In the genomic region with DNA sequence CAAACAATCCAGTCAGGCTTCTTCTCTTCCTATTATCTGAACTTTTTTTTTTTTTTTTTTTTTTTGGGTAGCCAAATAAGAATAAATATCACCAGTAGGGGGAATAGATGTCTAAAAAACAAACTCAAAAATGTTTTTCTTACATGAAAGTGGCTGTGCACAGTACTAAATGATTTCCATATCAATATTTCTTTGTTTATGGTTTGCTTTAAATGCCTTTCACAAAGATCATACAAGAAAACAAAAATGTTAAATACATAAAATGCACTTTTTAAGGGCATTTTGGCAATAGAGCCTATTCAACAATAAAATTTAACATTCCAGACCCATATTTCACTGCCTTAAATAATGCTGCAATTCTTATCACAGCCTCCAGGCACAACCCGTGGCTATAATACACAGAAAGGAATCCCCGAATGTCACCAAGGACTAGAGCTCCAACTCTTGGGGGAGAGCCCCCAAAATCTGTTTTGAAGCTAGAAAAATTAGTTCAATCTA, we compare ENCODE assay signal across 10 cellular contexts.
DNase-seq lines count a peak whose midpoint lies in the region; ATAC-seq and TF ChIP-seq lines count a peak whose summit lies in the region.
"Had no signal": no experiment of that assay in that cellular context is flagged by ENCODE, and none has a peak within 500 bp of the region (broad histone marks: within the 10 kb centered on the region; RNA-seq: fewer than 3 reads in every experiment).

No MANE protein-coding gene starts in this region.

- no peak for TF ChIP-seq CTCF in activated CD8-positive, alpha-beta T cell treated with anti-CD3 and anti-CD28 coated beads for 36 hours (IDR thresholded peaks at IDR 0.05)
- TF ChIP-seq CTCF in OCI-LY7 (conservative IDR thresholded peaks at IDR 0.05; ENCODE audit: low read length) = 0 out of 2 replicates have a peak, but pooled peaks have one; percentile 55
- peak; percentile 44 to 53 for TF ChIP-seq CTCF in fibroblast of lung (conservative IDR thresholded peaks at IDR 0.05 in 1 of 2, IDR thresholded peaks at IDR 0.05 in 1 of 2; ENCODE audit: low read depth in 1 of 2, low read length in 2 of 2)
- TF ChIP-seq CTCF in upper lobe of right lung (IDR thresholded peaks at IDR 0.05) = peak; percentile 27

- H3K4me2 ChIP-seq in OCI-LY7 (ENCODE audit: low read length) (no peak overlapping the region), fibroblast of lung (ENCODE audit: extremely low read depth, insufficient read depth, low read length) (no peak overlapping the region)

- H3K27me3 ChIP-seq in fibroblast of lung (ENCODE audit: control insufficient read depth, insufficient read depth, low read length) = peaks cover 11% of the 10 kb centered on the region
- H3K27me3 ChIP-seq in upper lobe of right lung = no peaks in the 10 kb centered on the region
- H3K27me3 ChIP-seq: right lobe of liver had no signal

- CTCF ChIA-PET in activated CD8-positive, alpha-beta T cell treated with anti-CD3 and anti-CD28 coated beads for 36 hours (lab: Charles Lee) = no interaction called here
- CTCF ChIA-PET in activated CD8-positive, alpha-beta T cell treated with anti-CD3 and anti-CD28 coated beads, Interleukin-2, amount 10 ng/mL, durations not matched to agents 7 days and 5 days (lab: Charles Lee) = no interaction called here
- CTCF ChIA-PET in OCI-LY7 (lab: Charles Lee; ENCODE audit: unreplicated experiment) = no interaction called here

- H3K4me3 Mint-ChIP-seq in activated CD8-positive, alpha-beta T cell treated with anti-CD3 and anti-CD28 coated beads for 36 hours = no peak overlapping the region
- H3K4me3 Mint-ChIP-seq in activated CD8-positive, alpha-beta T cell treated with anti-CD3 and anti-CD28 coated beads, Interleukin-2, amount 10 ng/mL, durations not matched to agents 7 days and 5 days = no peak overlapping the region
- H3K4me3 Mint-ChIP-seq: stimulated activated naive CD8-positive, alpha-beta T cell treated with anti-CD3 and anti-CD28 coated beads, Interleukin-15, Interleukin-2, amounts not matched to agents 100 ng/mL and 50 ng/mL, for 24 hours had no signal

- no peaks in the 10 kb centered on the region for H3K36me3 Mint-ChIP-seq in activated CD8-positive, alpha-beta T cell treated with anti-CD3 and anti-CD28 coated beads for 36 hours (ENCODE audit: low read depth)
- no peaks in the 10 kb centered on the region for H3K36me3 Mint-ChIP-seq in activated CD8-positive, alpha-beta T cell treated with anti-CD3 and anti-CD28 coated beads, Interleukin-2, amount 10 ng/mL, durations not matched to agents 7 days and 5 days (ENCODE audit: low read depth)

- peaks cover 7% of the 10 kb centered on the region for H3K27me3 Mint-ChIP-seq in activated CD8-positive, alpha-beta T cell treated with anti-CD3 and anti-CD28 coated beads for 36 hours
- H3K27me3 Mint-ChIP-seq in activated CD8-positive, alpha-beta T cell treated with anti-CD3 and anti-CD28 coated beads, Interleukin-2, amount 10 ng/mL, durations not matched to agents 7 days and 5 days (ENCODE audit: low read depth) = peaks cover 11% of the 10 kb centered on the region
- H3K27me3 Mint-ChIP-seq: stimulated activated naive CD8-positive, alpha-beta T cell treated with anti-CD3 and anti-CD28 coated beads, Interleukin-15, Interleukin-2, amounts not matched to agents 100 ng/mL and 50 ng/mL, for 24 hours had no signal

- H3K79me2 ChIP-seq in OCI-LY7 (ENCODE audit: insufficient read depth, low read depth, low read length) (no peaks in the 10 kb centered on the region), fibroblast of lung (ENCODE audit: control insufficient read depth, insufficient read depth, low read length) (no peaks in the 10 kb centered on the region)

- H3K36me3 ChIP-seq in OCI-LY7 (ENCODE audit: insufficient read depth, low read length) (no peaks in the 10 kb centered on the region), fibroblast of lung (ENCODE audit: control insufficient read depth, insufficient read depth, low read length) (no peaks in the 10 kb centered on the region), upper lobe of right lung (no peaks in the 10 kb centered on the region)
- H3K36me3 ChIP-seq: right lobe of liver had no signal

- H2AFZ ChIP-seq in OCI-LY7 (ENCODE audit: low read length) (no peak overlapping the region), fibroblast of lung (ENCODE audit: low read length) (no peak overlapping the region)

- intact Hi-C loops in activated CD8-positive, alpha-beta T cell treated with anti-CD3 and anti-CD28 coated beads for 36 hours (cut with micrococcal nuclease) = no loop called here
- intact Hi-C loops in OCI-LY7 (cut with micrococcal nuclease; ENCODE audit: unreplicated experiment) = no loop called here
- intact Hi-C loops in upper lobe of right lung (cut with DNase I) = no loop called here
- intact Hi-C loops in posterior cingulate gyrus (cut with DNase I) = loop anchor here (1.0 to 10.0 kb wide), 3 partner anchors 141 to 408 kb away; no protein-coding TSS in a partner anchor

- no peaks in the 10 kb centered on the region for H3K9me3 Mint-ChIP-seq in activated CD8-positive, alpha-beta T cell treated with anti-CD3 and anti-CD28 coated beads for 36 hours
- H3K9me3 Mint-ChIP-seq in activated CD8-positive, alpha-beta T cell treated with anti-CD3 and anti-CD28 coated beads, Interleukin-2, amount 10 ng/mL, durations not matched to agents 7 days and 5 days (ENCODE audit: insufficient read depth) = no peaks in the 10 kb centered on the region
- H3K9me3 Mint-ChIP-seq: stimulated activated naive CD8-positive, alpha-beta T cell treated with anti-CD3 and anti-CD28 coated beads, Interleukin-15, Interleukin-2, amounts not matched to agents 100 ng/mL and 50 ng/mL, for 24 hours had no signal

- BruUV-seq in OCI-LY7 (replicated peaks; lab: Mats Ljungman, UMichigan) = no TSS peak

- no peaks in the 10 kb centered on the region for H3K9me3 ChIP-seq in OCI-LY7 (ENCODE audit: low read length)
- no peaks in the 10 kb centered on the region for H3K9me3 ChIP-seq in fibroblast of lung (ENCODE audit: control insufficient read depth, insufficient read depth, low read depth, low read length)
- no peaks in the 10 kb centered on the region for H3K9me3 ChIP-seq in upper lobe of right lung
- H3K9me3 ChIP-seq: right lobe of liver had no signal

- H3K27ac ChIP-seq in OCI-LY7 (ENCODE audit: low read depth, low read length, poor library complexity, severe bottlenecking) (no peak overlapping the region), fibroblast of lung (ENCODE audit: insufficient read depth, low read length) (no peak overlapping the region), upper lobe of right lung (no peak overlapping the region)
- H3K27ac ChIP-seq: right lobe of liver had no signal

- H3K9me2 ChIP-seq in OCI-LY7 (ENCODE audit: insufficient read depth, low read length) = no peaks in the 10 kb centered on the region

- H3K4me1 ChIP-seq in OCI-LY7 (ENCODE audit: insufficient read depth, low read length, poor library complexity, severe bottlenecking) = no peaks in the 10 kb centered on the region
- no peaks in the 10 kb centered on the region for H3K4me1 ChIP-seq in fibroblast of lung (ENCODE audit: control insufficient read depth, extremely low read depth, insufficient read depth, low read length)
- no peaks in the 10 kb centered on the region for H3K4me1 ChIP-seq in upper lobe of right lung
- H3K4me1 ChIP-seq: right lobe of liver had no signal

- H3K4me3 ChIP-seq in OCI-LY7 (ENCODE audit: low read depth, low read length, poor library complexity, severe bottlenecking) (no peak overlapping the region), fibroblast of lung (replicated peaks in 1 of 4; ENCODE audit: control extremely low read depth in 1 of 4, insufficient read depth in 1 of 4, low read depth in 3 of 4, low read length in 4 of 4) (no peak overlapping the region), upper lobe of right lung (no peak overlapping the region)
- H3K4me3 ChIP-seq: right lobe of liver had no signal

- no peaks in the 10 kb centered on the region for H3K4me1 Mint-ChIP-seq in activated CD8-positive, alpha-beta T cell treated with anti-CD3 and anti-CD28 coated beads for 36 hours (ENCODE audit: low read depth)
- H3K4me1 Mint-ChIP-seq in activated CD8-positive, alpha-beta T cell treated with anti-CD3 and anti-CD28 coated beads, Interleukin-2, amount 10 ng/mL, durations not matched to agents 7 days and 5 days (ENCODE audit: low read depth) = no peaks in the 10 kb centered on the region

- peak; percentile 37 for ATAC-seq in activated CD8-positive, alpha-beta T cell treated with anti-CD3 and anti-CD28 coated beads for 36 hours
- no peak for ATAC-seq in activated CD8-positive, alpha-beta T cell treated with anti-CD3 and anti-CD28 coated beads, Interleukin-2, amount 10 ng/mL, durations not matched to agents 7 days and 5 days
- no peak for ATAC-seq in upper lobe of right lung

- H4K20me1 ChIP-seq in OCI-LY7 (ENCODE audit: insufficient read depth, low read length) (no peaks in the 10 kb centered on the region), fibroblast of lung (ENCODE audit: control insufficient read depth, extremely low read depth, insufficient read depth, low read length) (no peaks in the 10 kb centered on the region)

- no peak overlapping the region for H3K27ac Mint-ChIP-seq in activated CD8-positive, alpha-beta T cell treated with anti-CD3 and anti-CD28 coated beads for 36 hours
- H3K27ac Mint-ChIP-seq in activated CD8-positive, alpha-beta T cell treated with anti-CD3 and anti-CD28 coated beads, Interleukin-2, amount 10 ng/mL, durations not matched to agents 7 days and 5 days = no peak overlapping the region
- H3K27ac Mint-ChIP-seq: stimulated activated naive CD8-positive, alpha-beta T cell treated with anti-CD3 and anti-CD28 coated beads, Interleukin-15, Interleukin-2, amounts not matched to agents 100 ng/mL and 50 ng/mL, for 24 hours had no signal

- no peak for DNase-seq in activated CD8-positive, alpha-beta T cell treated with anti-CD3 and anti-CD28 coated beads for 36 hours
- DNase-seq in activated CD8-positive, alpha-beta T cell treated with anti-CD3 and anti-CD28 coated beads, Interleukin-2, amount 10 ng/mL, durations not matched to agents 7 days and 5 days = no peak
- DNase-seq in OCI-LY7 (ENCODE audit: low spot score) = peak; percentile 9
- DNase-seq in fibroblast of lung (ENCODE audit: low read depth in 2 of 2) = peak in 1 of 2 donors; percentile 54
- DNase-seq in upper lobe of right lung = no peak
- no peak for DNase-seq in central memory CD4-positive, alpha-beta T cell
- no peak for DNase-seq in occipital lobe (lab: John Stamatoyannopoulos, UW)
- DNase-seq in posterior cingulate gyrus = no peak
- DNase-seq: right lobe of liver had no signal

- POLR2A ChIA-PET in activated CD8-positive, alpha-beta T cell treated with anti-CD3 and anti-CD28 coated beads for 36 hours (lab: Charles Lee) = no interaction called here
- POLR2A ChIA-PET in activated CD8-positive, alpha-beta T cell treated with anti-CD3 and anti-CD28 coated beads, Interleukin-2, amount 10 ng/mL, durations not matched to agents 7 days and 5 days (lab: Charles Lee) = no interaction called here
- POLR2A ChIA-PET in OCI-LY7 (lab: Charles Lee) = no interaction called here

- H3K9ac ChIP-seq in fibroblast of lung (ENCODE audit: insufficient read depth, low read length) = no peak overlapping the region
